ENCODE assay signal across 8 cellular contexts in the genomic region with DNA sequence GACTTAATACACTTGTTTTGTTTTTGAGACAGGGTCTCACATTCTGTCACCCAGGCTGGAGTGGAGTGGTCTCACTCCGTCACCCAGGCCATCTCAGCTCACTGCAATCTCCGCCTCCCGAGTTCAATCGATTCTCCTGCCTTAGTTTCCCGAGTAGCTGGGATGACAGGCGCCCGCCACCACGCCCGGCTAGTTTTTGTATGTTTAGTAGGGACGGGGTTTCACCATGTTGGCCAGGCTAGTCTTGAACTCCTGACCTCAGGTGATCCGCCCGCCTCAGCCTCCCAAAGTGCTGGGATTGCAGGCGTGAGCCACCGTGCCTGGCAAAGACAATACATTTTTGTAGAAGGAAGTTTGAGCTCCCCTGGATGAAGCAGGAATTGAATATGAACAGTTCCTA. TPM values are rescaled to one million over a fixed set of nuclear protein-coding genes. Genes with fewer than 3 reads are reported as not detected.
A peak's percentile ranks its signal among the peaks of the same experiment; 100 is the strongest.
DNase-seq lines count a peak whose midpoint lies in the region; ATAC-seq and TF ChIP-seq lines count a peak whose summit lies in the region.
"Not testable (repeated sequence)": the region's sequence is repeated elsewhere in the genome, so short reads cannot be mapped to it uniquely, and the experiment has no call there.

No MANE protein-coding gene starts in this region.

- not testable (repeated sequence) for DNase-seq in CD8-positive, alpha-beta memory T cell; PC-9; activated CD8-positive, alpha-beta memory T cell treated with anti-CD3 and anti-CD28 coated beads, Interleukin-2, amount 10 ng/mL, durations not matched to agents 7 days and 5 days; breast epithelium (ENCODE audit: low spot score in 2 of 2); heart left ventricle; type B pancreatic cell (ENCODE audit: extremely low spot score, unreplicated experiment)
- DNase-seq in mucosa of descending colon (peak in 2 of 3 donors; percentile 27 to 44), psoas muscle (peak in 1 of 2 donors; percentile 54)

- TF ChIP-seq CTCF in PC-9 (conservative IDR thresholded peaks at IDR 0.05); breast epithelium (IDR thresholded peaks at IDR 0.05); heart left ventricle (IDR thresholded peaks at IDR 0.05); mucosa of descending colon (IDR thresholded peaks at IDR 0.05); psoas muscle (IDR thresholded peaks at IDR 0.05); type B pancreatic cell (conservative IDR thresholded peaks at IDR 0.05): not testable (repeated sequence)

- H3K9me3 ChIP-seq in CD8-positive, alpha-beta memory T cell (ENCODE audit: low read length); PC-9 (ENCODE audit: insufficient read depth, low read depth); breast epithelium; heart left ventricle; mucosa of descending colon; psoas muscle: not testable (repeated sequence)

- 59 to 76% (median 61%) methylated on average over 14 of the region's 14 CpGs for WGBS in heart left ventricle, 4 donors
- WGBS in psoas muscle, 3 donors, result 52 to 61% (median 55%) methylated on average over 14 of the region's 14 CpGs

- peaks cover 36 to 59% (median 48%) of the 10 kb centered on the region in 3 donors for H3K4me1 Mint-ChIP-seq in CD8-positive, alpha-beta memory T cell
- peaks cover 29% of the 10 kb centered on the region for H3K4me1 Mint-ChIP-seq in activated CD8-positive, alpha-beta memory T cell treated with anti-CD3 and anti-CD28 coated beads, Interleukin-2, amount 10 ng/mL, durations not matched to agents 7 days and 5 days
- peaks cover 20% of the 10 kb centered on the region for H3K4me1 Mint-ChIP-seq in type B pancreatic cell (ENCODE audit: unreplicated experiment)

- not testable (repeated sequence) for H3K4me3 ChIP-seq in CD8-positive, alpha-beta memory T cell (ENCODE audit: low read length); mucosa of descending colon
- H3K4me3 ChIP-seq in PC-9 (peak overlapping the region; percentile 85; the same call in 1 of the 2 replicates), breast epithelium (peak overlapping the region in 2 of 3 donors; percentile 97 to 100), heart left ventricle (peak overlapping the region in 8 of 12 donors; percentile 87 to 100 (median 93)), psoas muscle (peak overlapping the region; percentile 99)

- not testable (repeated sequence) for H3K27me3 ChIP-seq in CD8-positive, alpha-beta memory T cell (ENCODE audit: insufficient read depth, low read length, poor library complexity, severe bottlenecking); PC-9 (ENCODE audit: insufficient read depth, low read depth); breast epithelium; heart left ventricle; psoas muscle (ENCODE audit: insufficient read depth in 3 of 3, low read length in 2 of 3)

- peaks cover 16% of the 10 kb centered on the region; the same call in 1 of the 2 replicates for H3F3A ChIP-seq in PC-9 (ENCODE audit: insufficient read depth, low read depth)

- H2AFZ ChIP-seq in PC-9, result not testable (repeated sequence)

- H3K4me1 ChIP-seq in CD8-positive, alpha-beta memory T cell (ENCODE audit: insufficient read depth, low read length), result peaks cover 35% of the 10 kb centered on the region
- not testable (repeated sequence) for H3K4me1 ChIP-seq in PC-9 (replicated peaks; ENCODE audit: insufficient read depth); breast epithelium
- H3K4me1 ChIP-seq in heart left ventricle (peaks cover 0 to 51% (median 32%) of the 10 kb centered on the region in 12 donors), mucosa of descending colon (ENCODE audit: low read depth) (peaks cover 24% of the 10 kb centered on the region), psoas muscle (peaks cover 56% of the 10 kb centered on the region)

- peak overlapping the region; percentile 50 to 98 (median 86) for H3K27ac Mint-ChIP-seq in CD8-positive, alpha-beta memory T cell
- H3K27ac Mint-ChIP-seq in activated CD8-positive, alpha-beta memory T cell treated with anti-CD3 and anti-CD28 coated beads, Interleukin-2, amount 10 ng/mL, durations not matched to agents 7 days and 5 days, result peak overlapping the region; percentile 89
- peak overlapping the region; percentile 94 for H3K27ac Mint-ChIP-seq in type B pancreatic cell

- not testable (repeated sequence) for H4K20me1 ChIP-seq in PC-9 (ENCODE audit: insufficient read depth)

- TF ChIP-seq POLR2A in breast epithelium (IDR thresholded peaks at IDR 0.05); heart left ventricle (IDR thresholded peaks at IDR 0.05): not testable (repeated sequence)

- peaks cover 29% of the 10 kb centered on the region for H3K79me2 ChIP-seq in PC-9 (ENCODE audit: low read depth)

- BruUV-seq in PC-9 (replicated peaks; lab: Mats Ljungman, UMichigan), result TSS peak; percentile 30

- not testable (repeated sequence) for H3K9me3 Mint-ChIP-seq in CD8-positive, alpha-beta memory T cell; activated CD8-positive, alpha-beta memory T cell treated with anti-CD3 and anti-CD28 coated beads, Interleukin-2, amount 10 ng/mL, durations not matched to agents 7 days and 5 days (ENCODE audit: low read depth); type B pancreatic cell

- H3K4me3 Mint-ChIP-seq in CD8-positive, alpha-beta memory T cell, result peak overlapping the region; percentile 41 to 100 (median 95)
- peak overlapping the region; percentile 29 for H3K4me3 Mint-ChIP-seq in activated CD8-positive, alpha-beta memory T cell treated with anti-CD3 and anti-CD28 coated beads, Interleukin-2, amount 10 ng/mL, durations not matched to agents 7 days and 5 days
- peak overlapping the region; percentile 94 for H3K4me3 Mint-ChIP-seq in type B pancreatic cell

- intact Hi-C loops in PC-9 (cut with micrococcal nuclease; ENCODE audit: unreplicated experiment), result loop anchor here (5.0 kb wide), 1 partner anchor 155 kb away; no protein-coding TSS in a partner anchor
- intact Hi-C loops in breast epithelium (cut with DNase I; ENCODE audit: low total_unique reads); mucosa of descending colon (cut with DNase I, micrococcal nuclease): not testable (repeated sequence)
- intact Hi-C loops in heart left ventricle (cut with DNase I), result loop anchor here in 6 of 10 donors (2.0 to 10.0 kb wide), 7 partner anchors 55 to 543 kb away; partner anchors contain the start of genes YEATS2 (in 2 of the 6) and MCCC1 (in 1 of the 6)
- intact Hi-C loops in psoas muscle (cut with DNase I), result loop anchor here (10.0 kb wide), 2 partner anchors 133 to 343 kb away; no protein-coding TSS in a partner anchor

- POLR2A ChIA-PET in CD8-positive, alpha-beta memory T cell (lab: Charles Lee), result interaction anchor here (0.5 to 2.6 kb wide), 6 partner anchors 60 to 843 kb away, joined by 3 to 39 read pairs (median 3); partner anchors contain the start of gene YEATS2
- POLR2A ChIA-PET in PC-9 (lab: Charles Lee; ENCODE audit: unreplicated experiment), result not testable (repeated sequence)

- CTCF ChIA-PET in CD8-positive, alpha-beta memory T cell (lab: Charles Lee), result interaction anchor here (1.2 to 1.5 kb wide), 5 partner anchors 10 to 247 kb away, joined by 3 to 5 read pairs (median 3); partner anchors contain the start of gene PARL
- CTCF ChIA-PET in PC-9 (lab: Charles Lee), result not testable (repeated sequence)
- CTCF ChIA-PET in activated CD8-positive, alpha-beta memory T cell treated with anti-CD3 and anti-CD28 coated beads, Interleukin-2, amount 10 ng/mL, durations not matched to agents 7 days and 5 days (lab: Charles Lee), result interaction anchor here (1.7 to 2.6 kb wide), 2 partner anchors 60 to 129 kb away, joined by 5 to 8 read pairs; partner anchors contain the start of gene YEATS2

- peaks cover 0 to 23% (median 0%) of the 10 kb centered on the region in 3 donors for H3K36me3 Mint-ChIP-seq in CD8-positive, alpha-beta memory T cell
- H3K36me3 Mint-ChIP-seq in activated CD8-positive, alpha-beta memory T cell treated with anti-CD3 and anti-CD28 coated beads, Interleukin-2, amount 10 ng/mL, durations not matched to agents 7 days and 5 days; type B pancreatic cell: not testable (repeated sequence)

- peak overlapping the region; percentile 95 for H3K4me2 ChIP-seq in PC-9

- H3K36me3 ChIP-seq in CD8-positive, alpha-beta memory T cell (ENCODE audit: insufficient read depth, low read length); PC-9 (ENCODE audit: low read depth); breast epithelium; heart left ventricle; mucosa of descending colon (ENCODE audit: low read depth); psoas muscle (ENCODE audit: insufficient read depth in 1 of 2, low read depth in 1 of 2): not testable (repeated sequence)

- not testable (repeated sequence) for ATAC-seq in activated CD8-positive, alpha-beta memory T cell treated with anti-CD3 and anti-CD28 coated beads, Interleukin-2, amount 10 ng/mL, durations not matched to agents 7 days and 5 days; heart left ventricle; mucosa of descending colon; psoas muscle

- H3K27me3 Mint-ChIP-seq in CD8-positive, alpha-beta memory T cell; activated CD8-positive, alpha-beta memory T cell treated with anti-CD3 and anti-CD28 coated beads, Interleukin-2, amount 10 ng/mL, durations not matched to agents 7 days and 5 days; type B pancreatic cell: not testable (repeated sequence)

- H3K9me2 ChIP-seq in PC-9 (ENCODE audit: insufficient read depth), result not testable (repeated sequence)

- H3K27ac ChIP-seq in CD8-positive, alpha-beta memory T cell (ENCODE audit: low read depth, low read length); PC-9: not testable (repeated sequence)
- peak overlapping the region in 1 of 2 donors; percentile 100 for H3K27ac ChIP-seq in breast epithelium
- peak overlapping the region; percentile 91 to 100 (median 99) for H3K27ac ChIP-seq in heart left ventricle
- H3K27ac ChIP-seq in psoas muscle, result peak overlapping the region; percentile 100

RNA-seq across cellular contexts. Expression of gene KLHL24, which starts 2.2 kb away (rescaled TPM):
- 10 to 100 TPM; 13.4 to 16.9 TPM for total RNA-seq in CD8-positive, alpha-beta memory T cell
- polyA plus RNA-seq in CD8-positive, alpha-beta memory T cell, result 44.9 TPM
- 59.1 and 73.0 TPM in 2 replicates for total RNA-seq in PC-9 (2021)
- 10 to 100 TPM; 14.4 to 16.9 TPM for total RNA-seq in activated CD8-positive, alpha-beta memory T cell treated with anti-CD3 and anti-CD28 coated beads, Interleukin-2, amount 10 ng/mL, durations not matched to agents 7 days and 5 days
- 100 to 1,000 TPM; 108 to 184 (median 129) TPM for total RNA-seq in breast epithelium
- total RNA-seq in heart left ventricle, result 100 to 1,000 TPM; 118 to 275 (median 200) TPM
- 10 to 100 TPM; 16.5 to 35.8 TPM for polyA plus RNA-seq in heart left ventricle
- 10 to 100 TPM; 45.3 to 99.2 (median 69.9) TPM for total RNA-seq in mucosa of descending colon
- 100 to 1,000 TPM in 2 of 4 donors, 10 to 100 TPM in 2; 77.8 to 162 (median 123) TPM for total RNA-seq in psoas muscle
- polyA plus RNA-seq in psoas muscle, result 10 to 100 TPM in 2 of 3 donors, 1 to 10 TPM in 1; 3.3 to 52.8 (median 25.7) TPM
- 77.3 and 86.4 TPM in 2 replicates for total RNA-seq in type B pancreatic cell (ENCODE audit: low replicate concordance)

RNA-seq across cellular contexts. Expression of gene YEATS2, which starts 60.0 kb away (rescaled TPM):
- total RNA-seq in CD8-positive, alpha-beta memory T cell, result 10 to 100 TPM; 30.5 to 31.6 TPM
- polyA plus RNA-seq in CD8-positive, alpha-beta memory T cell, result 5.7 TPM
- total RNA-seq in PC-9 (2021), result 36.5 and 37.2 TPM in 2 replicates
- total RNA-seq in activated CD8-positive, alpha-beta memory T cell treated with anti-CD3 and anti-CD28 coated beads, Interleukin-2, amount 10 ng/mL, durations not matched to agents 7 days and 5 days, result 10 to 100 TPM; 49.4 to 65.6 TPM
- 10 to 100 TPM; 11.5 to 32.8 (median 26.6) TPM for total RNA-seq in breast epithelium
- 10 to 100 TPM in 5 of 9 donors, 1 to 10 TPM in 4; 6.9 to 21.2 (median 11.7) TPM for total RNA-seq in heart left ventricle
- polyA plus RNA-seq in heart left ventricle, result 1 to 10 TPM; 3.2 to 8.8 TPM
- 10 to 100 TPM; 15.6 to 19.3 (median 16.1) TPM for total RNA-seq in mucosa of descending colon
- total RNA-seq in psoas muscle, result 1 to 10 TPM; 3.7 to 8.9 (median 7.6) TPM
- 1 to 10 TPM; 1.8 to 4.6 (median 3.7) TPM for polyA plus RNA-seq in psoas muscle
- 47.6 and 52.5 TPM in 2 replicates for total RNA-seq in type B pancreatic cell (ENCODE audit: low replicate concordance)

Comparison
In these comparisons a context has a peak if more than half of its experiments do, and no peak if none do; other contexts are left out.
1. H3K4me3 Mint-ChIP-seq: peak in every context shown above with its lines; median percentile 95 in CD8-positive, alpha-beta memory T cell; 94 in type B pancreatic cell; 29 in activated CD8-positive, alpha-beta memory T cell treated with anti-CD3 and anti-CD28 coated beads, Interleukin-2, amount 10 ng/mL, durations not matched to agents 7 days and 5 days.